In the genomic region with DNA sequence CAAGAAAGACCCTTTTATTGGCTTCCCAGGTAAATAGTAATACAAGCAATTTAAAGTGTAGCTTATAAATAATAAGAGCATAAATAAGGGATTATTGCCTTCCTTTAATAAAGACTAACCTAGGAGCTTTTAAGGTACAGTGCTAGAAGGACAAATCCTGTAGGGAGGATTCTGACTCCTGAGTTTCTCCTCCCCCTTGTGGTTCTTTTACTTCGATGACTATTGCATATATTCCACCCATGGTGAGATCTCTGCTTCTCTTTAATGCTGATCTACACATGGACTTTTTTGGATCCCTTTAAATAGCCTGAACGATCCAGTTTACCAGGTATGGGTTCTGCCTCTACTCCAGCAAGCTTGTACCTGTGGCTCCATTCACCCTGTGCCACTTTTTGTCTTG, we compare ENCODE assay signal across 1 cellular context.
TF ChIP-seq lines count a peak whose summit lies in the region.

No MANE protein-coding gene starts in this region.

TF ChIP-seq in GM12878, 131 proteins besides CTCF, POLR2A, EP300 and RAD21 (continued from another document):
- TF ChIP-seq, protein P1, sequence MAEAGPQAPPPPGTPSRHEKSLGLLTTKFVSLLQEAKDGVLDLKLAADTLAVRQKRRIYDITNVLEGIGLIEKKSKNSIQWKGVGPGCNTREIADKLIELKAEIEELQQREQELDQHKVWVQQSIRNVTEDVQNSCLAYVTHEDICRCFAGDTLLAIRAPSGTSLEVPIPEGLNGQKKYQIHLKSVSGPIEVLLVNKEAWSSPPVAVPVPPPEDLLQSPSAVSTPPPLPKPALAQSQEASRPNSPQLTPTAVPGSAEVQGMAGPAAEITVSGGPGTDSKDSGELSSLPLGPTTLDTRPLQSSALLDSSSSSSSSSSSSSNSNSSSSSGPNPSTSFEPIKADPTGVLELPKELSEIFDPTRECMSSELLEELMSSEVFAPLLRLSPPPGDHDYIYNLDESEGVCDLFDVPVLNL (IDR thresholded peaks at IDR 0.05; ENCODE audit: low read depth, low read length): no peak
- TF ChIP-seq PRDM15 (CRISPR knock-in tag; IDR thresholded peaks at IDR 0.05) (no peak), ATF7 (IDR thresholded peaks at IDR 0.05; ENCODE audit: low read depth) (no peak), BRCA1 (IDR thresholded peaks at IDR 0.05; ENCODE audit: low read depth, low read length) (no peak)
